Comparison of ENCODE assay signal across 9 cellular contexts in the genomic region with DNA sequence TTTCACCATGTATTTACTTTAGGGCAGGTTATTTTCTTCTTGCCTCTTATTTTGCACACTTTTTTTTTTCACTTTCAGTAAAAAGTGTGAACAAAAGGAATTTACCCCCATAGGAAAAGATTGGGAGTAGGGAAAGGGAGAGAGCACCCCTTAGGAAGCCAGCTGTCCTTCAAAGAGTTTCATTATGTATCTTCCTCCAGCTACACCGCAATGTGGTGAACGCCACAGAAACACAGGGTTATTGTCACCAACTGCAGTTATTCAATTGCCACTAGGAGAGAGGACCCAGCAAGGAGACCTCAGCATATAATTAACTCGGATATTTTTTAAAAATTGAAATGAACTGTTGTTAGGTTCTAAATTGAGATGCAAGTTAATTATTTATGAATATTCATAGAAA.
DNase-seq lines count a peak whose midpoint lies in the region; ATAC-seq, FAIRE-seq and TF ChIP-seq lines count a peak whose summit lies in the region.
"Had no signal": no experiment of that assay in that cellular context is flagged by ENCODE, and none has a peak within 500 bp of the region (broad histone marks: within the 10 kb centered on the region; RNA-seq: fewer than 3 reads in every experiment).

No MANE protein-coding gene starts in this region.

- H2AFZ ChIP-seq in endothelial cell of umbilical vein (ENCODE audit: low read depth, low read length) = peak overlapping the region; percentile 85

- DNase-seq in MV-4-11 (lab: John Stamatoyannopoulos, UW) (peak; percentile 35), endothelial cell of umbilical vein (ENCODE audit: low read depth, low spot score) (no peak), endothelial cell (ENCODE audit: low spot score) (no peak), ureter (ENCODE audit: low spot score) (no peak), cerebellar cortex (ENCODE audit: low spot score) (no peak), H7 (no peak)

- no peaks in the 10 kb centered on the region for H3K9me3 Mint-ChIP-seq in endothelial cell (ENCODE audit: unreplicated experiment)
- H3K9me3 Mint-ChIP-seq: central memory CD8-positive, alpha-beta T cell had no signal

- H3K27me3 Mint-ChIP-seq in endothelial cell (ENCODE audit: unreplicated experiment) = no peaks in the 10 kb centered on the region

- no peaks in the 10 kb centered on the region for H3K9me1 ChIP-seq in endothelial cell of umbilical vein (replicated peaks; ENCODE audit: control insufficient read depth, extremely low read depth, insufficient read depth, low read length)

- H3K27ac ChIP-seq in endothelial cell of umbilical vein (ENCODE audit: insufficient read depth, low read depth, low read length) = no peak overlapping the region

- H3K4me1 Mint-ChIP-seq in endothelial cell (ENCODE audit: unreplicated experiment) = no peaks in the 10 kb centered on the region
- H3K4me1 Mint-ChIP-seq: central memory CD8-positive, alpha-beta T cell had no signal

- no peak for FAIRE-seq in endothelial cell of umbilical vein (lab: Jason Lieb, UNC)

- H3K4me3 ChIP-seq in endothelial cell of umbilical vein (replicated peaks in 1 of 3; ENCODE audit: insufficient read depth in 1 of 3, low read depth in 1 of 3, low read length in 3 of 3) (no peak overlapping the region), H7 (ENCODE audit: insufficient read depth, low read depth, low read length) (no peak overlapping the region)

- dilution Hi-C loops in endothelial cell of umbilical vein (cut with MboI; ENCODE audit: extremely low pct_ligation_motif_present, low sequenced_read_pairs) = no loop called here

- H3K4me1 ChIP-seq in endothelial cell of umbilical vein (ENCODE audit: control insufficient read depth, extremely low read depth, insufficient read depth, low read length) = peaks cover 4% of the 10 kb centered on the region

- ATAC-seq in GM18499 (IDR thresholded peaks at IDR 0.05; ENCODE audit: insufficient read depth, unreplicated experiment) (peak; percentile 71), GM21723 (IDR thresholded peaks at IDR 0.05; ENCODE audit: unreplicated experiment) (peak; percentile 65)

- H3K4me3 Mint-ChIP-seq in endothelial cell (ENCODE audit: unreplicated experiment) = no peak overlapping the region
- H3K4me3 Mint-ChIP-seq: central memory CD8-positive, alpha-beta T cell had no signal

- no peaks in the 10 kb centered on the region for H3K36me3 ChIP-seq in endothelial cell of umbilical vein (ENCODE audit: control insufficient read depth in 2 of 2, extremely low read depth in 1 of 2, insufficient read depth in 2 of 2, low read length in 2 of 2)
- H3K36me3 ChIP-seq in H7 (replicated peaks; ENCODE audit: control insufficient read depth, insufficient read depth, low read length) = no peaks in the 10 kb centered on the region

- H4K20me1 ChIP-seq in endothelial cell of umbilical vein (replicated peaks; ENCODE audit: control insufficient read depth, extremely low read depth, insufficient read depth, low read length) = no peaks in the 10 kb centered on the region

- H3K9ac ChIP-seq in endothelial cell of umbilical vein (replicated peaks; ENCODE audit: extremely low read depth, insufficient read depth, low read length) = peak overlapping the region; percentile 33

- H3K9me3 ChIP-seq in endothelial cell of umbilical vein (replicated peaks; ENCODE audit: control insufficient read depth, insufficient read depth, low read length) = no peaks in the 10 kb centered on the region

- CTCF ChIA-PET in endothelial cell of umbilical vein (lab: Charles Lee) = interaction anchor here (0.5 to 2.2 kb wide), 22 partner anchors 9 to 1111 kb away, joined by 3 to 67 read pairs (median 4); no protein-coding TSS in a partner anchor

- TF ChIP-seq CTCF in endothelial cell of umbilical vein (IDR thresholded peaks at IDR 0.05; ENCODE audit: extremely low read depth in 1 of 2, insufficient read depth in 1 of 2, low read depth in 1 of 2, low read length in 2 of 2) (no peak), endothelial cell (IDR thresholded peaks at IDR 0.05; ENCODE audit: unreplicated experiment) (no peak)

- POLR2A ChIA-PET in endothelial cell of umbilical vein (lab: Charles Lee) = no interaction called here

- peaks cover 1 to 5% of the 10 kb centered on the region in 2 experiments for H3K27me3 ChIP-seq in endothelial cell of umbilical vein (ENCODE audit: control insufficient read depth in 2 of 2, insufficient read depth in 2 of 2, low read length in 2 of 2)
- no peaks in the 10 kb centered on the region for H3K27me3 ChIP-seq in H7 (ENCODE audit: control insufficient read depth, insufficient read depth, low read length)

- intact Hi-C loops in endothelial cell of umbilical vein (cut with micrococcal nuclease) = loop anchor here (1.0 kb wide), 4 partner anchors 146 to 921 kb away; no protein-coding TSS in a partner anchor

- no peaks in the 10 kb centered on the region for H3K79me2 ChIP-seq in endothelial cell of umbilical vein (ENCODE audit: control insufficient read depth, insufficient read depth, low read length)

- no peak overlapping the region for H3K27ac Mint-ChIP-seq in endothelial cell (ENCODE audit: unreplicated experiment)

- H3K36me3 Mint-ChIP-seq in endothelial cell (ENCODE audit: low read depth, unreplicated experiment) = no peaks in the 10 kb centered on the region

- H3K4me2 ChIP-seq in endothelial cell of umbilical vein (ENCODE audit: insufficient read depth, low read length) = peak overlapping the region; percentile 80

- BruUV-seq in endothelial cell of umbilical vein (replicated peaks; lab: Mats Ljungman, UMichigan) = no TSS peak

- no peak for TF ChIP-seq POLR2A in endothelial cell of umbilical vein (IDR thresholded peaks at IDR 0.05; ENCODE audit: low read depth, low read length)

TF ChIP-seq in endothelial cell of umbilical vein, 7 proteins besides CTCF, POLR2A, EP300 and RAD21:
- TF ChIP-seq MYC (IDR thresholded peaks at IDR 0.05; ENCODE audit: low read depth, low read length) (no peak), GATA2 (IDR thresholded peaks at IDR 0.05; ENCODE audit: insufficient read depth, insufficient read length, low read depth, low read length) (no peak), JUN (IDR thresholded peaks at IDR 0.05; ENCODE audit: borderline replicate concordance, insufficient read depth, insufficient read length, low read depth) (no peak), POLR2AphosphoS5 (IDR thresholded peaks at IDR 0.05; ENCODE audit: insufficient read depth, low read depth, low read length) (no peak), EZH2 (IDR thresholded peaks at IDR 0.05; ENCODE audit: borderline replicate concordance, low read depth, low read length, severe bottlenecking) (no peak), FOS (IDR thresholded peaks at IDR 0.05; ENCODE audit: borderline replicate concordance, insufficient read depth, low read length) (no peak)
- TF ChIP-seq, protein P1, sequence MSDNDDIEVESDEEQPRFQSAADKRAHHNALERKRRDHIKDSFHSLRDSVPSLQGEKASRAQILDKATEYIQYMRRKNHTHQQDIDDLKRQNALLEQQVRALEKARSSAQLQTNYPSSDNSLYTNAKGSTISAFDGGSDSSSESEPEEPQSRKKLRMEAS (IDR thresholded peaks at IDR 0.05; ENCODE audit: insufficient read depth, insufficient read length) = no peak
